ENCODE assay signal across 24 cellular contexts in the genomic region with DNA sequence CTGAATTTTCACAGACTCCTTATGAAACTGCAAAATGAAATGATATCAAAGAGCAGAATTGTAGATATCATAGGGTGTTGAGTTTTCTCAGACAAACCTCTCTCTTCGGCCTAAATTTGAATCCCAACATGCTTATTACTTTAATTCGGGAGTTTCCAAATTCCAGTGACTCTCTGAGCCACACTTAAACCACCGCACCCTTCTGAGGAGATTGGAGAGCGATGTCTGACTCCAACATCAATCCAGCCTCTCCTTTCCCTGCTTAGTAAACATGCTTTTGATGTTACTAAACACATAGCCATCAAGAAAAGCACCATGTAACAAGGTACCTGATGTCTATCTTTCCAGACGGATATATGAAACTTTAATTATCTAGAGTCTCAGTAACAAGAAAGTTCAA.
"Had no signal": no experiment of that assay in that cellular context is flagged by ENCODE, and none has a peak within 500 bp of the region (broad histone marks: within the 10 kb centered on the region; RNA-seq: fewer than 3 reads in every experiment).

No MANE protein-coding gene starts in this region.

- H3K36me3 Mint-ChIP-seq: activated naive CD4-positive, alpha-beta T cell treated with anti-CD3 and anti-CD28 coated beads, Interleukin-2, amount 50 U/mL, for 24 hours; memory B cell; naive B cell had no signal

- H3K27ac Mint-ChIP-seq: activated naive CD4-positive, alpha-beta T cell treated with anti-CD3 and anti-CD28 coated beads, Interleukin-2, amount 50 U/mL, for 24 hours; memory B cell; naive B cell; progenitor cell of endocrine pancreas had no signal

- H3K36me3 ChIP-seq: brain microvascular endothelial cell, gastrocnemius medialis, spleen, thoracic aorta, WERI-Rb-1 had no signal

- H3K4me3 ChIP-seq: gastrocnemius medialis, mucosa of descending colon, spleen, thoracic aorta had no signal

- H3K4me3 Mint-ChIP-seq: activated naive CD4-positive, alpha-beta T cell treated with anti-CD3 and anti-CD28 coated beads, Interleukin-2, amount 50 U/mL, for 24 hours; memory B cell; naive B cell had no signal

- H3K9me3 Mint-ChIP-seq: activated naive CD4-positive, alpha-beta T cell treated with anti-CD3 and anti-CD28 coated beads, Interleukin-2, amount 50 U/mL, for 24 hours; memory B cell had no signal

- H3K27me3 ChIP-seq: brain microvascular endothelial cell, gastrocnemius medialis, spleen had no signal

- H3K9me3 ChIP-seq: gastrocnemius medialis, mucosa of descending colon, spleen, thoracic aorta had no signal

- H3K27me3 Mint-ChIP-seq: activated naive CD4-positive, alpha-beta T cell treated with anti-CD3 and anti-CD28 coated beads, Interleukin-2, amount 50 U/mL, for 24 hours; memory B cell; naive B cell had no signal

- DNase-seq: activated CD4-positive, alpha-beta T cell treated with anti-CD3 and anti-CD28 coated beads for 1 hour; activated gamma-delta T cell treated with Interleukin-2 at 50 U/mL for 16 hours; activated T-cell treated with anti-CD3 and anti-CD28 coated beads, Interleukin-2, amount 50 U/mL, for 1 hour; aorta; brain microvascular endothelial cell; central memory CD4-positive, alpha-beta T cell; effector memory CD4-positive, alpha-beta T cell; gastrocnemius medialis; hippocampal formation; kidney glomerular epithelial cell; left ventricle myocardium superior; mucosa of descending colon; naive B cell; retina; spleen; stimulated activated CD4-positive, alpha-beta T cell treated with anti-CD3 and anti-CD28 coated beads, Interleukin-4, amount 100 ng/mL, for 1 hour; stimulated activated naive CD4-positive, alpha-beta T cell; SW 1271; T-helper 2 cell; WERI-Rb-1 had no signal

- H3K27ac ChIP-seq: gastrocnemius medialis, spleen, thoracic aorta, WERI-Rb-1 had no signal

- ATAC-seq: gastrocnemius medialis, left ventricle myocardium superior, mucosa of descending colon had no signal

- H3K4me1 Mint-ChIP-seq: activated naive CD4-positive, alpha-beta T cell treated with anti-CD3 and anti-CD28 coated beads, Interleukin-2, amount 50 U/mL, for 24 hours; memory B cell; naive B cell had no signal

- H3K4me1 ChIP-seq: gastrocnemius medialis, spleen had no signal
